ENCODE assay signal across 22 cellular contexts in the genomic region with DNA sequence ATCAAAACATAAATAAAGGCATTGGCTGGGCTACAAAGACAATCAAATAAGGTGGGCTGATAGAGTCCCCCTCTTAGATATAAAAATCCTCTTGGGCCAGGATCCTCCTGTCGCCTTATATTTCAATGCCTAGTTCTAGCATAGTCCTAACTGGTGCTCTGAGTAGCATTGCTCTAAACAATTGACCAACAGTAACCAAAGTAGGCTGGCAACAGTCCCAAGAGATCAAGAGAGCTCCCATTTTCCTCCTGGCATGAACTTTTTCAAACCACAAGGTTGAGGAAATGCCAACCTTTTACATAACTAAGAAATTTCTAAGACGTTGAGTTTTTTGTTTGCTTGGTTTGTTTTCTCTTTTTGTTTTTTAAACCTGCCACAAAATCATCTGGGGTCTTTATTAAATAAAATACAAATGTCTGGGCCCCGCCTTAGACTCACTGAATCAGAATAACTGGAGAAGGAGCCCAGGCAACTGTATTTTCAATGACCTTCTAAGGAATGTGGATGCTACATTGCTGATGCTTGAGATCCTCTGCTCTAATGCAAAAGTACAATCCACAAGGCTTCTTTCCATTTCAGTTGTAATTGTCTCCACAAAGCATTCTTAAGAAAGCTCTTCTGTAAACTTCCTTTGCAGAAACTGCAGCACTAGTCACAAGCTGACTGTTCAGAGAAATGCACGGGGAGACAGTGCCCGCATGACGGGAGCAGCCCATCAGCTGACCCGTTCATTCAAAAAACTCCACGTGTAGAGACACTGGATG. TPM values are rescaled to one million over a fixed set of nuclear protein-coding genes. Genes with fewer than 3 reads are reported as not detected.
DNase-seq lines count a peak whose midpoint lies in the region; ATAC-seq, FAIRE-seq and TF ChIP-seq lines count a peak whose summit lies in the region.
"Had no signal": no experiment of that assay in that cellular context is flagged by ENCODE, and none has a peak within 500 bp of the region (broad histone marks: within the 10 kb centered on the region; RNA-seq: fewer than 3 reads in every experiment).

No MANE protein-coding gene starts in this region.

- H3K4me3 Mint-ChIP-seq in activated T-helper 2 cell treated with anti-CD3 and anti-CD28 coated beads, Interferon-gamma antibody, Interleukin-2, Interleukin-4, amounts not matched to agents 10 μg/mL and 5 μg/mL and 100 μg/mL, durations not matched to agents 14 hours and 24 hours and 36 hours (ENCODE audit: low read depth) = no peak overlapping the region
- H3K4me3 Mint-ChIP-seq: activated naive CD4-positive, alpha-beta T cell treated with anti-CD3 and anti-CD28 coated beads for 36 hours; brain; immature natural killer cell; naive thymus-derived CD4-positive, alpha-beta T cell had no signal

- H3K9me3 Mint-ChIP-seq in activated T-helper 2 cell treated with anti-CD3 and anti-CD28 coated beads, Interferon-gamma antibody, Interleukin-2, Interleukin-4, amounts not matched to agents 10 μg/mL and 5 μg/mL and 100 μg/mL, durations not matched to agents 14 hours and 24 hours and 36 hours = no peaks in the 10 kb centered on the region
- H3K9me3 Mint-ChIP-seq: activated naive CD4-positive, alpha-beta T cell treated with anti-CD3 and anti-CD28 coated beads for 36 hours; brain; immature natural killer cell had no signal

- H3K27me3 Mint-ChIP-seq in activated T-helper 2 cell treated with anti-CD3 and anti-CD28 coated beads, Interferon-gamma antibody, Interleukin-2, Interleukin-4, amounts not matched to agents 10 μg/mL and 5 μg/mL and 100 μg/mL, durations not matched to agents 14 hours and 24 hours and 36 hours (ENCODE audit: low read depth) = no peaks in the 10 kb centered on the region
- H3K27me3 Mint-ChIP-seq: brain had no signal

- H3K27me3 ChIP-seq in PC-3 (ENCODE audit: low read length) = no peaks in the 10 kb centered on the region
- H3K27me3 ChIP-seq: BLaER1 treated with 17β-estradiol and CSF1 and Interleukin-3, amounts not matched to agents 10 nM and 100 nM had no signal

- H3K27ac ChIP-seq in PC-3 (ENCODE audit: low read length) = no peak overlapping the region
- H3K27ac ChIP-seq: BLaER1 treated with 17β-estradiol and CSF1 and Interleukin-3, amounts not matched to agents 10 nM and 100 nM; epithelial cell of prostate had no signal

- peaks cover 1% of the 10 kb centered on the region for H3K4me1 Mint-ChIP-seq in activated T-helper 2 cell treated with anti-CD3 and anti-CD28 coated beads, Interferon-gamma antibody, Interleukin-2, Interleukin-4, amounts not matched to agents 10 μg/mL and 5 μg/mL and 100 μg/mL, durations not matched to agents 14 hours and 24 hours and 36 hours (ENCODE audit: low read depth)
- H3K4me1 Mint-ChIP-seq: brain; immature natural killer cell; naive thymus-derived CD4-positive, alpha-beta T cell had no signal

- no peaks in the 10 kb centered on the region for H3K9me3 ChIP-seq in PC-3 (ENCODE audit: low read length)

- POLR2A ChIA-PET in PC-3 (lab: Charles Lee; ENCODE audit: unreplicated experiment) = no interaction called here

- CTCF ChIA-PET in PC-3 (lab: Charles Lee) = no interaction called here

- H3K9ac ChIP-seq in PC-3 (ENCODE audit: low read length) = no peak overlapping the region
- H3K9ac ChIP-seq: BLaER1 treated with 17β-estradiol and CSF1 and Interleukin-3, amounts not matched to agents 10 nM and 100 nM had no signal

- peak; percentile 45 for DNase-seq in GM04503 (ENCODE audit: low read depth)
- DNase-seq in PC-3 = peak; percentile 25
- peak; percentile 10 for DNase-seq in fibroblast of mammary gland (ENCODE audit: low read depth)
- peak; percentile 70 for DNase-seq in retinal pigment epithelial cell (ENCODE audit: low read depth)
- DNase-seq in GM19239 (ENCODE audit: insufficient read length, low spot score) = no peak
- no peak for DNase-seq in activated T-helper 2 cell treated with anti-CD3 and anti-CD28 coated beads, Interferon-gamma antibody, Interleukin-2, Interleukin-4, amounts not matched to agents 10 μg/mL and 5 μg/mL and 100 μg/mL, durations not matched to agents 14 hours and 24 hours and 36 hours (ENCODE audit: low spot score)
- DNase-seq in GM19240 (ENCODE audit: insufficient read length, low spot score) = no peak
- DNase-seq: activated CD4-positive, alpha-beta T cell treated with anti-CD3 and anti-CD28 coated beads, Interleukin-2, amount 50 U/mL, for 4 hours; activated naive CD4-positive, alpha-beta T cell treated with anti-CD3 and anti-CD28 coated beads for 36 hours; cortex of kidney; head of caudate nucleus; immature natural killer cell; naive thymus-derived CD4-positive, alpha-beta T cell; NCI-H187; stimulated activated CD4-positive, alpha-beta T cell treated with anti-CD3 and anti-CD28 coated beads, Interleukin-4, amount 100 ng/mL, for 24 hours had no signal

- peaks cover 4% of the 10 kb centered on the region for H3K36me3 Mint-ChIP-seq in activated T-helper 2 cell treated with anti-CD3 and anti-CD28 coated beads, Interferon-gamma antibody, Interleukin-2, Interleukin-4, amounts not matched to agents 10 μg/mL and 5 μg/mL and 100 μg/mL, durations not matched to agents 14 hours and 24 hours and 36 hours (ENCODE audit: low read depth)
- H3K36me3 Mint-ChIP-seq: brain had no signal

- ATAC-seq in PC-3 (no peak), GM19463 (IDR thresholded peaks at IDR 0.05; ENCODE audit: unreplicated experiment) (no peak)
- ATAC-seq: naive thymus-derived CD4-positive, alpha-beta T cell had no signal

- no TSS peak for BruUV-seq in PC-3 (replicated peaks; lab: Mats Ljungman, UMichigan)

- H2AFZ ChIP-seq in PC-3 (ENCODE audit: low read length) = no peak overlapping the region

- no peak overlapping the region for H3K27ac Mint-ChIP-seq in activated T-helper 2 cell treated with anti-CD3 and anti-CD28 coated beads, Interferon-gamma antibody, Interleukin-2, Interleukin-4, amounts not matched to agents 10 μg/mL and 5 μg/mL and 100 μg/mL, durations not matched to agents 14 hours and 24 hours and 36 hours
- H3K27ac Mint-ChIP-seq: activated naive CD4-positive, alpha-beta T cell treated with anti-CD3 and anti-CD28 coated beads for 36 hours; brain; immature natural killer cell; naive thymus-derived CD4-positive, alpha-beta T cell had no signal

- no peaks in the 10 kb centered on the region for H3K9me2 ChIP-seq in PC-3 (replicated peaks; ENCODE audit: low read length)

- no peaks in the 10 kb centered on the region for H3F3A ChIP-seq in PC-3 (ENCODE audit: low read length, unreplicated experiment)

- no peaks in the 10 kb centered on the region for H4K20me1 ChIP-seq in PC-3 (ENCODE audit: low read length)
- H4K20me1 ChIP-seq: BLaER1 treated with 17β-estradiol and CSF1 and Interleukin-3, amounts not matched to agents 10 nM and 100 nM had no signal

- H3K4me3 ChIP-seq in PC-3 (ENCODE audit: low read length) (no peak overlapping the region), fibroblast of mammary gland (ENCODE audit: control insufficient read depth, low read depth, low read length) (no peak overlapping the region), retinal pigment epithelial cell (ENCODE audit: low read length) (peak overlapping the region; percentile 15)
- H3K4me3 ChIP-seq: BLaER1 treated with 17β-estradiol and CSF1 and Interleukin-3, amounts not matched to agents 10 nM and 100 nM; lung; smooth muscle cell had no signal

- no peaks in the 10 kb centered on the region for H3K36me3 ChIP-seq in PC-3 (ENCODE audit: low read depth, low read length)

- no peaks in the 10 kb centered on the region for H3K79me2 ChIP-seq in PC-3 (ENCODE audit: low read length)

- TF ChIP-seq CTCF in PC-3 (conservative IDR thresholded peaks at IDR 0.05; ENCODE audit: low read depth, low read length) (no peak), fibroblast of mammary gland (conservative IDR thresholded peaks at IDR 0.05; ENCODE audit: control insufficient read depth, insufficient read depth, low read depth, low read length) (no peak), retinal pigment epithelial cell (conservative IDR thresholded peaks at IDR 0.05; ENCODE audit: low read depth, low read length) (no peak)

- intact Hi-C loops in PC-3 (cut with micrococcal nuclease) = no loop called here
- intact Hi-C loops in activated T-helper 2 cell treated with anti-CD3 and anti-CD28 coated beads, Interferon-gamma antibody, Interleukin-2, Interleukin-4, amounts not matched to agents 10 μg/mL and 5 μg/mL and 100 μg/mL, durations not matched to agents 14 hours and 24 hours and 36 hours (cut with micrococcal nuclease) = no loop called here

- H3K4me1 ChIP-seq in PC-3 (ENCODE audit: insufficient read depth, low read length) = no peaks in the 10 kb centered on the region
- H3K4me1 ChIP-seq: BLaER1 treated with 17β-estradiol and CSF1 and Interleukin-3, amounts not matched to agents 10 nM and 100 nM had no signal

- H3K4me2 ChIP-seq in PC-3 (ENCODE audit: low read length) = no peak overlapping the region
- H3K4me2 ChIP-seq: BLaER1 treated with 17β-estradiol and CSF1 and Interleukin-3, amounts not matched to agents 10 nM and 100 nM; smooth muscle cell had no signal

- no peak for FAIRE-seq in GM19239 (lab: Jason Lieb, UNC)

RNA-seq across cellular contexts. Expression of a gene that starts 2.9 kb away (rescaled TPM):
- total RNA-seq in PC-3 (2014; rRNA removed) = not detected in 2 replicates
- not detected in 2 replicates for total RNA-seq in activated T-helper 2 cell treated with anti-CD3 and anti-CD28 coated beads, Interferon-gamma antibody, Interleukin-2, Interleukin-4, amounts not matched to agents 10 μg/mL and 5 μg/mL and 100 μg/mL, durations not matched to agents 14 hours and 24 hours and 36 hours
- total RNA-seq: activated naive CD4-positive, alpha-beta T cell treated with anti-CD3 and anti-CD28 coated beads for 36 hours; subcutaneous adipose tissue had no signal

RNA-seq across cellular contexts. Expression of a gene that starts 26.3 kb away (rescaled TPM):
- total RNA-seq in PC-3 (2014; rRNA removed) = 12.3 and 12.7 TPM in 2 replicates
- total RNA-seq in activated T-helper 2 cell treated with anti-CD3 and anti-CD28 coated beads, Interferon-gamma antibody, Interleukin-2, Interleukin-4, amounts not matched to agents 10 μg/mL and 5 μg/mL and 100 μg/mL, durations not matched to agents 14 hours and 24 hours and 36 hours = 8.3 and 9.0 TPM in 2 replicates

RNA-seq across cellular contexts. Expression of a gene that starts 45.4 kb away (rescaled TPM):
- total RNA-seq in PC-3 (2014; rRNA removed) = not detected in 2 replicates
- not detected in 2 replicates for total RNA-seq in activated T-helper 2 cell treated with anti-CD3 and anti-CD28 coated beads, Interferon-gamma antibody, Interleukin-2, Interleukin-4, amounts not matched to agents 10 μg/mL and 5 μg/mL and 100 μg/mL, durations not matched to agents 14 hours and 24 hours and 36 hours
- total RNA-seq: activated naive CD4-positive, alpha-beta T cell treated with anti-CD3 and anti-CD28 coated beads for 36 hours; naive thymus-derived CD4-positive, alpha-beta T cell; smooth muscle cell; subcutaneous adipose tissue had no signal

Comparison
In these comparisons a context has a peak if more than half of its experiments do, and no peak if none do; other contexts are left out.
1. DNase-seq: peak in GM04503 (single experiment), PC-3 (single experiment), fibroblast of mammary gland (single experiment) and retinal pigment epithelial cell (single experiment); none in GM19239 (single experiment), activated T-helper 2 cell treated with anti-CD3 and anti-CD28 coated beads, Interferon-gamma antibody, Interleukin-2, Interleukin-4, amounts not matched to agents 10 μg/mL and 5 μg/mL and 100 μg/mL, durations not matched to agents 14 hours and 24 hours and 36 hours (single experiment) and GM19240 (single experiment).